ENCODE assay signal across 14 cellular contexts in genomic region chr13:109737606-109738005, GRCh38. TPM values are rescaled to one million over a fixed set of nuclear protein-coding genes. Genes with fewer than 3 reads are reported as not detected.
DNase-seq lines count a peak whose midpoint lies in the region; ATAC-seq and TF ChIP-seq lines count a peak whose summit lies in the region.
"Had no signal": no experiment of that assay in that cellular context is flagged by ENCODE, and none has a peak within 500 bp of the region (broad histone marks: within the 10 kb centered on the region; RNA-seq: fewer than 3 reads in every experiment).

No MANE protein-coding gene starts in this region.

- H3K27ac Mint-ChIP-seq in activated naive CD8-positive, alpha-beta T cell treated with anti-CD3 and anti-CD28 coated beads, Interleukin-2, amount 50 U/mL, for 24 hours = no peak overlapping the region
- no peak overlapping the region for H3K27ac Mint-ChIP-seq in activated naive CD8-positive, alpha-beta T cell treated with anti-CD3 and anti-CD28 coated beads for 36 hours

- no peaks in the 10 kb centered on the region for H3K9me3 Mint-ChIP-seq in activated naive CD8-positive, alpha-beta T cell treated with anti-CD3 and anti-CD28 coated beads, Interleukin-2, amount 50 U/mL, for 24 hours
- H3K9me3 Mint-ChIP-seq in activated naive CD8-positive, alpha-beta T cell treated with anti-CD3 and anti-CD28 coated beads for 36 hours = no peaks in the 10 kb centered on the region

- peak; percentile 52 for ATAC-seq in activated naive CD8-positive, alpha-beta T cell treated with anti-CD3 and anti-CD28 coated beads, Interleukin-2, amount 50 U/mL, for 24 hours
- ATAC-seq in foreskin keratinocyte (peak; percentile 71), GM21515 (IDR thresholded peaks at IDR 0.05; ENCODE audit: unreplicated experiment) (no peak), upper lobe of right lung (no peak), GM19455 (IDR thresholded peaks at IDR 0.05; ENCODE audit: unreplicated experiment) (no peak)

- no peak for TF ChIP-seq CTCF in foreskin keratinocyte (conservative IDR thresholded peaks at IDR 0.05)
- TF ChIP-seq CTCF in upper lobe of right lung (IDR thresholded peaks at IDR 0.05) = no peak

- H3K36me3 Mint-ChIP-seq in activated naive CD8-positive, alpha-beta T cell treated with anti-CD3 and anti-CD28 coated beads, Interleukin-2, amount 50 U/mL, for 24 hours (ENCODE audit: low read depth) = no peaks in the 10 kb centered on the region
- no peaks in the 10 kb centered on the region for H3K36me3 Mint-ChIP-seq in activated naive CD8-positive, alpha-beta T cell treated with anti-CD3 and anti-CD28 coated beads for 36 hours

- H3K4me3 Mint-ChIP-seq in activated naive CD8-positive, alpha-beta T cell treated with anti-CD3 and anti-CD28 coated beads, Interleukin-2, amount 50 U/mL, for 24 hours = no peak overlapping the region
- H3K4me3 Mint-ChIP-seq in activated naive CD8-positive, alpha-beta T cell treated with anti-CD3 and anti-CD28 coated beads for 36 hours = no peak overlapping the region

- peak; percentile 9 for DNase-seq in activated naive CD8-positive, alpha-beta T cell treated with anti-CD3 and anti-CD28 coated beads, Interleukin-2, amount 50 U/mL, for 24 hours
- no peak for DNase-seq in activated naive CD8-positive, alpha-beta T cell treated with anti-CD3 and anti-CD28 coated beads for 36 hours
- DNase-seq in SW480 (ENCODE audit: low spot score) (peak; percentile 81), foreskin keratinocyte (peak; percentile 82 to 84), upper lobe of right lung (no peak)
- peak; percentile 4 to 26 (median 12) for DNase-seq in stimulated activated CD4-positive, alpha-beta T cell treated with anti-CD3 and anti-CD28 coated beads, TNF-alpha, amount 100 ng/mL, for 24 hours (ENCODE audit: low read depth in 3 of 3)
- DNase-seq: activated CD8-positive, alpha-beta memory T cell treated with anti-CD3 and anti-CD28 coated beads, Interleukin-2, amount 50 U/mL, for 48 hours; amniotic stem cell; NCI-H1930; NCI-H69 had no signal

- H3K4me1 ChIP-seq in foreskin keratinocyte (peaks cover 23% of the 10 kb centered on the region), upper lobe of right lung (no peaks in the 10 kb centered on the region)

- no peak overlapping the region for H3K4me3 ChIP-seq in upper lobe of right lung
- H3K4me3 ChIP-seq: skin epidermis had no signal

- H3K27ac ChIP-seq in foreskin keratinocyte (peak overlapping the region; percentile 56), upper lobe of right lung (no peak overlapping the region)
- H3K27ac ChIP-seq: HL-60 had no signal

- H3K27me3 Mint-ChIP-seq in activated naive CD8-positive, alpha-beta T cell treated with anti-CD3 and anti-CD28 coated beads, Interleukin-2, amount 50 U/mL, for 24 hours = peaks cover 6% of the 10 kb centered on the region
- peaks cover 4% of the 10 kb centered on the region for H3K27me3 Mint-ChIP-seq in activated naive CD8-positive, alpha-beta T cell treated with anti-CD3 and anti-CD28 coated beads for 36 hours

- H3K27me3 ChIP-seq in foreskin keratinocyte (no peaks in the 10 kb centered on the region), upper lobe of right lung (no peaks in the 10 kb centered on the region)

- H3K9me3 ChIP-seq in upper lobe of right lung = no peaks in the 10 kb centered on the region

- H3K4me1 Mint-ChIP-seq in activated naive CD8-positive, alpha-beta T cell treated with anti-CD3 and anti-CD28 coated beads, Interleukin-2, amount 50 U/mL, for 24 hours = peaks cover 8% of the 10 kb centered on the region
- H3K4me1 Mint-ChIP-seq in activated naive CD8-positive, alpha-beta T cell treated with anti-CD3 and anti-CD28 coated beads for 36 hours = no peaks in the 10 kb centered on the region

- no peaks in the 10 kb centered on the region for H3K36me3 ChIP-seq in upper lobe of right lung

- intact Hi-C loops in upper lobe of right lung (cut with DNase I) = no loop called here

RNA-seq across cellular contexts. Expression of gene IRS2, which starts 48.8 kb away (rescaled TPM):
- total RNA-seq in activated naive CD8-positive, alpha-beta T cell treated with anti-CD3 and anti-CD28 coated beads for 36 hours = 1 to 10 TPM; 1.8 to 1.9 TPM
- total RNA-seq in foreskin keratinocyte (4.3 and 4.5 TPM in 2 replicates), upper lobe of right lung (43.8 TPM)
- polyA plus RNA-seq in foreskin keratinocyte = 2.0 and 2.1 TPM in 2 replicates

Comparison
In these comparisons a context has a peak if more than half of its experiments do, and no peak if none do; other contexts are left out.
1. DNase-seq: peak in activated naive CD8-positive, alpha-beta T cell treated with anti-CD3 and anti-CD28 coated beads, Interleukin-2, amount 50 U/mL, for 24 hours (single experiment), SW480 (single experiment), foreskin keratinocyte (2 of 2) and stimulated activated CD4-positive, alpha-beta T cell treated with anti-CD3 and anti-CD28 coated beads, TNF-alpha, amount 100 ng/mL, for 24 hours (3 of 3); none in activated naive CD8-positive, alpha-beta T cell treated with anti-CD3 and anti-CD28 coated beads for 36 hours (single experiment) and upper lobe of right lung (single experiment).
2. ATAC-seq: peak in activated naive CD8-positive, alpha-beta T cell treated with anti-CD3 and anti-CD28 coated beads, Interleukin-2, amount 50 U/mL, for 24 hours (single experiment) and foreskin keratinocyte (single experiment); none in GM21515 (single experiment), upper lobe of right lung (single experiment) and GM19455 (single experiment).